In the genomic region with DNA sequence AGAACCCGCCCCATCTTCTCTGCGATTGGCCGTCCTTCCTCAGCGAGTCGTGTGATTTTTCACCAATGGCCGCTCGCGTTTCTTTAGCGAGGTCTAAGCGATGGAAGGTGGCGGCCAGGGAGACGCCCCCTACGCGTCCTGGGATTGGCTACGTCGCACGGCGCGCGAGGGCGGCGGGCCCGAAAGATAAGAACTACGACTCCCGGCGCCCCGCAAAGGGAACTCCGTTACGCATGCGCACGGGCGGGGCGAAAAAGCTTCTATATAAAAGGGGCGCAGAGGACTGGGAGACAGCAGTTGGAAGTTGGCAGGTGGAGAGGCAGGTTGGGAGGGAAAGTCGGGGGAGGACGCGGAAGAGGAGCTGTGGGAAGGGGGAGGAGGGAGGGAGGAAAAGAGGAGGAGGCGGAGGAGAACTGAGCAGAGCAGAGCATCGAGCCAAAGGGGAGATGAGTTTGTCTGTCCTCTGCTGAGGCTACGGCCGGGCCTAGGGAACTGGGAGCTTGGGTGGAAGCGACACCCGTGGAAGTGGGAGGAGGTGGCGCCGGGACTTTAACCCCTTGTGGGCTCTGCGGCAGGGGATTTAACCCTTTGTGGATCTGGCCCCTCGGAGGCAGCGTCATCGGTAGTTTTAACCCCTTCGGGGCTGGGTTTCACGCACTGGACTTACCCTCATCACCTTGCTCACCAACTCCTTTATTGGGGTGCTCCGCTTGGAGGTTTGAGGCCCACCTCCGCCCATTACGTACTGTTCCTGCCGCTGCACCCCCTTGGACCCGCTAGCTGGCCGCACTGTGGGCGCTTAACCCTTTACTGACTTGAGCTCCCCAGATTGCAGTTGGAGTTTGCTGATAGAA, we compare ENCODE assay signal across 8 cellular contexts. TPM values are rescaled to one million over a fixed set of nuclear protein-coding genes. Genes with fewer than 3 reads are reported as not detected.
DNase-seq lines count a peak whose midpoint lies in the region; ATAC-seq and TF ChIP-seq lines count a peak whose summit lies in the region.

A gene with protein sequence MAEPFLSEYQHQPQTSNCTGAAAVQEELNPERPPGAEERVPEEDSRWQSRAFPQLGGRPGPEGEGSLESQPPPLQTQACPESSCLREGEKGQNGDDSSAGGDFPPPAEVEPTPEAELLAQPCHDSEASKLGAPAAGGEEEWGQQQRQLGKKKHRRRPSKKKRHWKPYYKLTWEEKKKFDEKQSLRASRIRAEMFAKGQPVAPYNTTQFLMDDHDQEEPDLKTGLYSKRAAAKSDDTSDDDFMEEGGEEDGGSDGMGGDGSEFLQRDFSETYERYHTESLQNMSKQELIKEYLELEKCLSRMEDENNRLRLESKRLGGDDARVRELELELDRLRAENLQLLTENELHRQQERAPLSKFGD (plus strand): TSS at position 293 of the 854 bp plus-strand sequence. CDS start 716 bp downstream, outside the sequence.

- no peak for TF ChIP-seq CTCF in GM13977 (IDR thresholded peaks at IDR 0.05; ENCODE audit: extremely low read depth, insufficient read depth, missing control alignments)
- no peak for TF ChIP-seq CTCF in upper lobe of right lung (IDR thresholded peaks at IDR 0.05)

- H3K4me1 ChIP-seq in upper lobe of right lung = peaks cover 45% of the 10 kb centered on the region

- H3K27me3 Mint-ChIP-seq in T-helper 17 cell = peaks cover 5% of the 10 kb centered on the region

- H3K4me3 ChIP-seq in upper lobe of right lung = peak within 1 kb of the TSS; percentile 87

- peak; percentile 96 for DNase-seq in GM13977 (ENCODE audit: low spot score)
- DNase-seq in NCI-H1694 treated with DMSO at 0.1 percent for 48 hours (lab: John Stamatoyannopoulos, UW) = peak; percentile 99
- peak; percentile 94 to 99 (median 99) for DNase-seq in T-helper 17 cell
- peak; percentile 93 to 100 (median 99) for DNase-seq in amygdala (lab: John Stamatoyannopoulos, UW)
- peak; percentile 99 for DNase-seq in left cardiac atrium
- peak; percentile 100 for DNase-seq in posterior vena cava (ENCODE audit: low spot score)
- peak; percentile 99 for DNase-seq in upper lobe of right lung

- peak within 1 kb of the TSS; percentile 100 for H3K27ac ChIP-seq in upper lobe of right lung

- H3K27me3 ChIP-seq in upper lobe of right lung = no peaks in the 10 kb centered on the region

- in situ Hi-C loops in GM13977 (cut with MboI; ENCODE audit: low pct_unique_long_range_greater_than_20kb, low sequenced_read_pairs, unreplicated experiment) = no loop called here

- peaks cover 4% of the 10 kb centered on the region for H3K36me3 Mint-ChIP-seq in T-helper 17 cell (ENCODE audit: low read depth)

- peak; percentile 70 for ATAC-seq in HG02885 (IDR thresholded peaks at IDR 0.05; ENCODE audit: poor library complexity, unreplicated experiment)
- peak; percentile 84 for ATAC-seq in T-helper 17 cell
- peak; percentile 75 to 81 for ATAC-seq in left cardiac atrium
- ATAC-seq in upper lobe of right lung = peak; percentile 88

- H3K4me3 Mint-ChIP-seq in T-helper 17 cell = peak within 1 kb of the TSS; percentile 88

- H3K27ac Mint-ChIP-seq in T-helper 17 cell = peak within 1 kb of the TSS; percentile 99

- no peaks in the 10 kb centered on the region for H3K36me3 ChIP-seq in upper lobe of right lung

- intact Hi-C loops in left cardiac atrium (cut with DNase I) (loop anchor here in 1 of 2 donors (1.0 kb wide), 1 partner anchor 13 kb away; a partner anchor contains a TSS), posterior vena cava (cut with DNase I) (loop anchor here in 1 of 2 donors (5.0 kb wide), 1 partner anchor 169 kb away; a partner anchor contains a TSS), upper lobe of right lung (cut with DNase I) (no loop called here)

- H3K4me1 Mint-ChIP-seq in T-helper 17 cell = peaks cover 44% of the 10 kb centered on the region

- H3K9me3 ChIP-seq in T-helper 17 cell (ENCODE audit: control insufficient read depth, low read length, poor library complexity, severe bottlenecking) (no peaks in the 10 kb centered on the region), upper lobe of right lung (no peaks in the 10 kb centered on the region)

RNA-seq across cellular contexts. Expression of the gene that starts here (rescaled TPM):
- total RNA-seq in T-helper 17 cell (10 to 100 TPM; 52.4 to 71.8 TPM), left cardiac atrium (10 to 100 TPM; 27.8 to 31.7 TPM), posterior vena cava (10 to 100 TPM; 40.6 to 46.9 TPM), upper lobe of right lung (36.1 TPM)

Comparison
In these comparisons a context has a peak if more than half of its experiments do, and no peak if none do; other contexts are left out.
1. Peak in every context shown above with its lines: DNase-seq, ATAC-seq, H3K4me3 ChIP-seq and H3K27ac ChIP-seq.